In the genomic region with DNA sequence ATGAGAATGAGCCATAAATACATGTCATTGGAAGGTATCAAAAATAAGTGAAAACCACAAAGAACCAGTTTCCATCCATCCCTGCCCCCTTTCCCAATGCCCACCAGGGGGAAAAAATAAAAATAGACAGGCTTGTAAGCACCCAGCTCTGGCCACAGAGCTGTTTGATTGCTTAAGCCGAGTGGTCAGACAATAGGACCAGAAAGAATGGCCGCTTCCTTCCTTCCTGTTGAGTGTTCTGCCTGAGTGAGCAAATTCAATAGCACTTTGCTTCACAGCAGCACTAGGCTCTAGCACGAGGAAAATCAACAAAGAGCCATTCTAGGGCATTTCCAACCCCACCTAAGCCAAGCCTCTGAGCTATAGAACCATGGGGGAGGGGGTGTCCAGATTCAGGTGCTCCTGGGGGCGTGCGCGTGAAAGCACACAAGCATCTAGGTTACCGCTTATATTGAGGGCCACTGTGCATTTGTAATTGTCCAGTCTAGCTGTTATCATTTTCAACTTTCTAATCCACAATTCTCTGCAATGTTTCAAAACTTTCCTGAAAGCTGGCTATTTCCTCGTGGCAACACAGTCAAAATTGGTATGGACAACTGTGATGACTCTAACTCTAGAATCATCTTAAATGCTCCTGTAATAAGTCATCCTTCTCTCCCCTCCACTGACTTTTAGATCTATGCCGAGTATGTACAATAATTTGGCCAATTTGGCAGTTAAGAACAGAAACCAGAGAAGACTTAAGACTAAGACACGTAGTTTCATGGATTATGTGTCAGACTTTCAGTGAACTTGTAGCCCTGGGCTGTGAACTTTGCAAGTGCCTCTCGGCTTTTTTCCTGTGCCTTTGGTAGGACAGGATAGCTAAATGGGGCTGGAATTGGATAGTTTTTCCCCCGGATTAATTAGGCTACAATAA, we compare ENCODE assay signal across 9 cellular contexts.
A peak's percentile ranks its signal among the peaks of the same experiment; 100 is the strongest.
DNase-seq lines count a peak whose midpoint lies in the region; ATAC-seq and TF ChIP-seq lines count a peak whose summit lies in the region.
"Had no signal": no experiment of that assay in that cellular context is flagged by ENCODE, and none has a peak within 500 bp of the region (broad histone marks: within the 10 kb centered on the region; RNA-seq: fewer than 3 reads in every experiment).

No MANE protein-coding gene starts in this region.

- H3K4me3 ChIP-seq in epithelial cell of esophagus (ENCODE audit: low read length): no peak overlapping the region
- H3K4me3 ChIP-seq in neutrophil (ENCODE audit: low read depth in 1 of 2, low read length in 1 of 2): peak overlapping the region; percentile 9 to 18

- H3K27ac ChIP-seq in neutrophil: peak overlapping the region; percentile 78

- H3K36me3 ChIP-seq in neutrophil: no peaks in the 10 kb centered on the region

- no peaks in the 10 kb centered on the region for H3K9me3 ChIP-seq in neutrophil

- TF ChIP-seq CTCF in epithelial cell of esophagus (IDR thresholded peaks at IDR 0.05; ENCODE audit: insufficient read depth, low read depth, low read length, missing control alignments): no peak
- no peak for TF ChIP-seq CTCF in neutrophil (IDR thresholded peaks at IDR 0.05)

- ATAC-seq in GM18868 (IDR thresholded peaks at IDR 0.05; ENCODE audit: unreplicated experiment) (peak; percentile 72), GM18517 (IDR thresholded peaks at IDR 0.05; ENCODE audit: unreplicated experiment) (no peak)
- ATAC-seq: activated CD4-positive, CD25-positive, alpha-beta regulatory T cell treated with anti-CD3 and anti-CD28 coated beads, Interleukin-2, amount 50 U/mL, for 24 hours had no signal

- H3K27me3 ChIP-seq in neutrophil: no peaks in the 10 kb centered on the region

- H3K4me1 ChIP-seq in neutrophil (ENCODE audit: control insufficient read depth in 1 of 2, insufficient read depth in 1 of 2, low read depth in 1 of 2, low read length in 1 of 2): peaks cover 21 to 23% of the 10 kb centered on the region in 2 experiments

- peak; percentile 97 for DNase-seq in NCI-H526 treated with DMSO at 0.1 percent for 48 hours (lab: John Stamatoyannopoulos, UW)
- peak; percentile 59 for DNase-seq in epithelial cell of esophagus (ENCODE audit: low read depth)
- no peak for DNase-seq in NCI-H187 treated with DMSO at 0.1 percent for 48 hours (lab: John Stamatoyannopoulos, UW)
- no peak for DNase-seq in A172 (ENCODE audit: low spot score)
- DNase-seq in NAMALWA (ENCODE audit: low spot score): no peak

Comparison
In these comparisons a context has a peak if more than half of its experiments do, and no peak if none do; other contexts are left out.
1. DNase-seq: peak in NCI-H526 treated with DMSO at 0.1 percent for 48 hours (single experiment) and epithelial cell of esophagus (single experiment); none in NCI-H187 treated with DMSO at 0.1 percent for 48 hours (single experiment), A172 (single experiment) and NAMALWA (single experiment).